In genomic region chr2:19416083-19416482, GRCh38 we compare ENCODE assay signal across 27 cellular contexts. TPM values are rescaled to one million over a fixed set of nuclear protein-coding genes. Genes with fewer than 3 reads are reported as not detected.
DNase-seq lines count a peak whose midpoint lies in the region; ATAC-seq and TF ChIP-seq lines count a peak whose summit lies in the region.
"Had no signal": no experiment of that assay in that cellular context is flagged by ENCODE, and none has a peak within 500 bp of the region (broad histone marks: within the 10 kb centered on the region; RNA-seq: fewer than 3 reads in every experiment).

No MANE protein-coding gene starts in this region.

- H3K9me3 Mint-ChIP-seq in WTC11 (peaks cover 3% of the 10 kb centered on the region; the same call in 1 of the 2 replicates), HFFc6 (no peaks in the 10 kb centered on the region)

- H3K9me3 ChIP-seq in left ventricle myocardium inferior (replicated peaks): peaks cover 17% of the 10 kb centered on the region
- no peaks in the 10 kb centered on the region for H3K9me3 ChIP-seq in HEK293 (ENCODE audit: control insufficient read depth, insufficient read depth, low read depth, low read length)
- H3K9me3 ChIP-seq in mesenchymal stem cell (ENCODE audit: control insufficient read depth, low read length): peaks cover 12% of the 10 kb centered on the region
- H3K9me3 ChIP-seq: A549, BE2C, BLaER1 had no signal

- no peak overlapping the region for H3K18ac ChIP-seq in mesenchymal stem cell (ENCODE audit: low read depth in 1 of 2, low read length in 2 of 2)

- H3K4me2 ChIP-seq in mesenchymal stem cell (ENCODE audit: low read length, poor library complexity, severe bottlenecking): no peak overlapping the region
- H3K4me2 ChIP-seq: A549, BLaER1 had no signal

- H3K79me1 ChIP-seq in mesenchymal stem cell (replicated peaks; ENCODE audit: low read length, poor library complexity, severe bottlenecking): no peaks in the 10 kb centered on the region

- H3K27me3 Mint-ChIP-seq in WTC11 (ENCODE audit: low read depth): no peaks in the 10 kb centered on the region
- peaks cover 9% of the 10 kb centered on the region for H3K27me3 Mint-ChIP-seq in HFFc6 (ENCODE audit: insufficient read depth)

- H2AK5ac ChIP-seq in mesenchymal stem cell (ENCODE audit: low read length, severe bottlenecking): no peak overlapping the region

- no peaks in the 10 kb centered on the region for H3K79me2 ChIP-seq in ACC112 (ENCODE audit: control insufficient read depth, insufficient read depth, low read length, unreplicated experiment)

- H3K27me3 ChIP-seq in left ventricle myocardium inferior (ENCODE audit: low read depth): no peaks in the 10 kb centered on the region
- H3K27me3 ChIP-seq in ACC112 (ENCODE audit: insufficient read depth, low read length): no peaks in the 10 kb centered on the region
- H3K27me3 ChIP-seq in mesenchymal stem cell (ENCODE audit: control insufficient read depth in 1 of 2, insufficient read depth in 1 of 2, low read length in 2 of 2): no peaks in the 10 kb centered on the region
- H3K27me3 ChIP-seq: BE2C, BLaER1 had no signal

- no peak for TF ChIP-seq POLR2A in lower leg skin (IDR thresholded peaks at IDR 0.05)

- ATAC-seq in left ventricle myocardium superior: no peak
- ATAC-seq in WTC11: no peak
- ATAC-seq: GM12878 had no signal

- no peak overlapping the region for H3K14ac ChIP-seq in mesenchymal stem cell (ENCODE audit: low read length in 2 of 2)

- H4K8ac ChIP-seq in mesenchymal stem cell (ENCODE audit: low read length): no peak overlapping the region

- H3K4me3 ChIP-seq in left ventricle myocardium inferior (no peak overlapping the region), ACC112 (ENCODE audit: low read depth, low read length) (no peak overlapping the region), HEK293 (ENCODE audit: low read depth, low read length) (no peak overlapping the region), mesenchymal stem cell (ENCODE audit: insufficient read depth in 1 of 2, low read depth in 1 of 2, low read length in 2 of 2) (no peak overlapping the region), lower leg skin (ENCODE audit: low read depth, poor library complexity, severe bottlenecking) (no peak overlapping the region)
- H3K4me3 ChIP-seq: A549, BLaER1, GM12878 had no signal

- H3K4ac ChIP-seq in mesenchymal stem cell (ENCODE audit: low read depth in 1 of 2, low read length in 2 of 2): no peak overlapping the region

- TF ChIP-seq CTCF in left ventricle myocardium inferior (IDR thresholded peaks at IDR 0.05; ENCODE audit: borderline replicate concordance) (no peak), HEK293 (tag by site-specific recombination; IDR thresholded peaks at IDR 0.05) (no peak), WTC11 (IDR thresholded peaks at IDR 0.05) (no peak), lower leg skin (IDR thresholded peaks at IDR 0.05) (no peak), HFFc6 (IDR thresholded peaks at IDR 0.05) (no peak)

- H2AFZ ChIP-seq in ACC112 (ENCODE audit: low read length, unreplicated experiment) (peak overlapping the region; percentile 52), mesenchymal stem cell (ENCODE audit: low read depth, low read length) (no peak overlapping the region)

- no peak overlapping the region for H3K9ac ChIP-seq in mesenchymal stem cell (ENCODE audit: low read length)
- H3K9ac ChIP-seq: BLaER1 had no signal

- H3K27ac ChIP-seq in left ventricle myocardium inferior (replicated peaks) (peak overlapping the region; percentile 38), ACC112 (ENCODE audit: low read depth, low read length) (no peak overlapping the region), HEK293 (ENCODE audit: extremely low read depth, low read depth, low read length) (no peak overlapping the region), mesenchymal stem cell (ENCODE audit: low read length, poor library complexity, severe bottlenecking) (no peak overlapping the region)
- H3K27ac ChIP-seq: 22Rv1, A549, BLaER1 had no signal

- DNase-seq in left ventricle myocardium inferior (no peak), left ventricle myocardium superior (no peak), WTC11 (ENCODE audit: low spot score) (no peak), mesenchymal stem cell (no peak), lower leg skin (ENCODE audit: low spot score in 2 of 2) (no peak), HFFc6 (no peak)
- DNase-seq: ACHN; BE2C; C1 segment of cervical spinal cord; CD4-positive, alpha-beta memory T cell; CD4-positive, CD25-positive, alpha-beta regulatory T cell; CD8-positive, alpha-beta memory T cell; COR-L47; DMS 273 treated with DMSO at 0.1 percent for 48 hours; DMS153; DMS53; DMS79; DND-41; EL; GDM1 had no signal

- intact Hi-C loops in left ventricle myocardium inferior (cut with micrococcal nuclease) (no loop called here), left ventricle myocardium superior (cut with micrococcal nuclease) (no loop called here), lower leg skin (cut with DNase I; ENCODE audit: low total_unique reads) (no loop called here)

- H3K4me1 ChIP-seq in left ventricle myocardium inferior: no peaks in the 10 kb centered on the region
- H3K4me1 ChIP-seq in ACC112 (ENCODE audit: control insufficient read depth, insufficient read depth, low read length, unreplicated experiment): no peaks in the 10 kb centered on the region
- no peaks in the 10 kb centered on the region for H3K4me1 ChIP-seq in HEK293 (ENCODE audit: control insufficient read depth, insufficient read depth, low read length)
- H3K4me1 ChIP-seq in mesenchymal stem cell (ENCODE audit: control insufficient read depth, insufficient read depth, low read depth, low read length): no peaks in the 10 kb centered on the region
- H3K4me1 ChIP-seq: A549, BE2C, BLaER1 had no signal

- no peaks in the 10 kb centered on the region for H3K36me3 ChIP-seq in left ventricle myocardium inferior
- no peaks in the 10 kb centered on the region for H3K36me3 ChIP-seq in ACC112 (ENCODE audit: insufficient read depth, low read length)
- no peaks in the 10 kb centered on the region for H3K36me3 ChIP-seq in HEK293 (ENCODE audit: control insufficient read depth in 2 of 2, insufficient read depth in 1 of 2, low read length in 2 of 2)
- no peaks in the 10 kb centered on the region for H3K36me3 ChIP-seq in mesenchymal stem cell (ENCODE audit: control insufficient read depth in 1 of 2, insufficient read depth in 2 of 2, low read depth in 1 of 2, low read length in 2 of 2)
- H3K36me3 ChIP-seq: BE2C, BLaER1 had no signal

- no peak overlapping the region for H4K91ac ChIP-seq in mesenchymal stem cell (ENCODE audit: low read length)

- H3K36me3 Mint-ChIP-seq in WTC11: no peaks in the 10 kb centered on the region
- H3K36me3 Mint-ChIP-seq in HFFc6 (ENCODE audit: low read depth): no peaks in the 10 kb centered on the region
- H3K36me3 Mint-ChIP-seq: CD14-positive monocyte; CD4-positive, CD25-positive, alpha-beta regulatory T cell had no signal

- peaks cover 18% of the 10 kb centered on the region for H3K4me1 Mint-ChIP-seq in WTC11
- H3K4me1 Mint-ChIP-seq in HFFc6 (ENCODE audit: low read depth): no peaks in the 10 kb centered on the region
- H3K4me1 Mint-ChIP-seq: CD14-positive monocyte; CD4-positive, alpha-beta memory T cell; CD4-positive, CD25-positive, alpha-beta regulatory T cell; CD8-positive, alpha-beta memory T cell had no signal

- H3K23ac ChIP-seq in mesenchymal stem cell (ENCODE audit: low read length in 2 of 2): no peak overlapping the region

- no peak overlapping the region for H2BK120ac ChIP-seq in mesenchymal stem cell (ENCODE audit: low read depth, low read length)

- H3K27ac Mint-ChIP-seq in WTC11: no peak overlapping the region
- no peak overlapping the region for H3K27ac Mint-ChIP-seq in HFFc6
- H3K27ac Mint-ChIP-seq: CD14-positive monocyte; CD4-positive, alpha-beta memory T cell; CD4-positive, CD25-positive, alpha-beta regulatory T cell had no signal

- no peak overlapping the region for H2BK5ac ChIP-seq in mesenchymal stem cell (ENCODE audit: low read depth, low read length, poor library complexity, severe bottlenecking)

- POLR2A ChIA-PET in HEK293 (lab: Yijun Ruan, JAX) (no interaction called here), WTC11 (lab: Charles Lee) (no interaction called here)

- no peak overlapping the region for H2BK15ac ChIP-seq in mesenchymal stem cell (ENCODE audit: low read depth, poor library complexity, severe bottlenecking)

- CTCF ChIA-PET in HEK293 (lab: Yijun Ruan, JAX): interaction anchor here (0.6 kb wide), 1 partner anchor 605 kb away, joined by 5 read pairs; no protein-coding TSS in a partner anchor
- CTCF ChIA-PET in WTC11 (lab: Charles Lee): interaction anchor here (0.8 to 1.7 kb wide), 2 partner anchors 39 to 275 kb away, joined by 3 to 4 read pairs; no protein-coding TSS in a partner anchor

- 88% methylated on average over 2 of the region's 2 CpGs for WGBS in mesenchymal stem cell
- WGBS in lower leg skin, 2 donors: 83% methylated on average over 2 of the region's 2 CpGs

- H3K4me3 Mint-ChIP-seq in WTC11 (no peak overlapping the region), HFFc6 (no peak overlapping the region)
- H3K4me3 Mint-ChIP-seq: CD14-positive monocyte; CD4-positive, alpha-beta memory T cell; CD4-positive, CD25-positive, alpha-beta regulatory T cell had no signal

- H2BK12ac ChIP-seq in mesenchymal stem cell (ENCODE audit: low read length in 2 of 2): no peak overlapping the region

TF ChIP-seq in HEK293, 187 proteins besides CTCF, POLR2A, EP300 and RAD21:
- TF ChIP-seq ZNF544 (tag by site-specific recombination; IDR thresholded peaks at IDR 0.05) (no peak), PRDM1 (tag by site-specific recombination; IDR thresholded peaks at IDR 0.05) (peak; percentile 66; the same call in 1 of the 2 replicates), ZNF366 (tag by site-specific recombination; conservative IDR thresholded peaks at IDR 0.05) (peak; percentile 70)

TF ChIP-seq in WTC11, 78 proteins besides CTCF, POLR2A, EP300 and RAD21 (continues in another document):
- TF ChIP-seq OVOL2 (CRISPR knock-in tag; IDR thresholded peaks at IDR 0.05; ENCODE audit: borderline replicate concordance): no peak

RNA-seq across cellular contexts. Expression of gene OSR1, which starts 57.7 kb away (rescaled TPM):
- 2.7 TPM for total RNA-seq in left ventricle myocardium inferior
- total RNA-seq in left ventricle myocardium superior: 8.0 TPM
- 0.22 to 0.55 TPM (median 0.27 TPM) in 3 replicates for total RNA-seq in WTC11 (2021)
- 2.6 TPM for polyA plus RNA-seq in mesenchymal stem cell (2013, experiment 1 of 2)
- 2.7 TPM for polyA plus RNA-seq in mesenchymal stem cell (2013, experiment 2 of 2)
- 10 to 100 TPM in 3 of 4 donors, 1 to 10 TPM in 1; 1.1 to 16.2 (median 12.7) TPM for total RNA-seq in lower leg skin
- total RNA-seq in HFFc6 (2021; fragmentation: NEBNext Ultra II Directional; extraction: Animal tissue kit (Norgen Biotek cat#: 25700)): 10 to 100 TPM in 4 of 6 experiments, 1 to 10 TPM in 2; 5.4 to 11.9 (median 11.1) TPM
- total RNA-seq: CD4-positive, alpha-beta memory T cell; CD4-positive, CD25-positive, alpha-beta regulatory T cell; CD8-positive, alpha-beta memory T cell; GM12878 had no signal
- polyA plus RNA-seq: CD14-positive monocyte; CD4-positive, alpha-beta memory T cell; CD4-positive, CD25-positive, alpha-beta regulatory T cell; CD8-positive, alpha-beta memory T cell; GM12878 had no signal
